Comparison of ENCODE assay signal across 17 cellular contexts in genomic region chr17:62689441-62690167, GRCh38.
"Had no signal": no experiment of that assay in that cellular context is flagged by ENCODE, and none has a peak within 500 bp of the region (broad histone marks: within the 10 kb centered on the region; RNA-seq: fewer than 3 reads in every experiment).

No MANE protein-coding gene starts in this region.

- H3K27me3 ChIP-seq: colonic mucosa, foreskin keratinocyte, heart left ventricle, pancreas, tibial artery, upper lobe of left lung, vagina had no signal

- FAIRE-seq: endothelial cell of umbilical vein, islet of Langerhans, pancreas, small intestine had no signal

- H3K4me1 ChIP-seq: colonic mucosa, pancreas, tibial artery had no signal

- H3K4me3 ChIP-seq: colonic mucosa, heart left ventricle, pancreas, tibial artery, upper lobe of left lung, vagina had no signal

- H3K9me3 ChIP-seq: colonic mucosa, heart left ventricle, pancreas, tibial artery, upper lobe of left lung, vagina had no signal

- DNase-seq: colonic mucosa; dermis blood vessel endothelial cell; erythroblast; foreskin keratinocyte; natural killer cell; small intestine; stimulated activated CD4-positive, alpha-beta T cell treated with anti-CD3 and anti-CD28 coated beads, Interleukin-12 subunit alpha, Interleukin-12 subunit beta, amount 100 ng/mL, for 4 hours; stimulated activated naive CD4-positive, alpha-beta T cell treated with Interleukin-2 at 50 U/mL for 16 hours; tibial artery had no signal

- ATAC-seq: foreskin keratinocyte, left lobe of liver, natural killer cell, right cardiac atrium had no signal

- H3K27ac ChIP-seq: colonic mucosa, foreskin keratinocyte, heart left ventricle, pancreas, tibial artery, upper lobe of left lung, vagina had no signal

- H3K36me3 ChIP-seq: colonic mucosa, pancreas had no signal
